Comparison of ENCODE assay signal across 1 cellular context in genomic region chr1:234599617-234600417, GRCh38.
A peak's percentile ranks its signal among the peaks of the same experiment; 100 is the strongest.
TF ChIP-seq lines count a peak whose summit lies in the region.

No MANE protein-coding gene starts in this region.

TF ChIP-seq in HepG2, 621 proteins besides CTCF, POLR2A, EP300 and RAD21 (continued from another document and continues in another):
- TF ChIP-seq ZNF646 (CRISPR knock-in tag; IDR thresholded peaks at IDR 0.05) (peak; percentile 56), MYPOP (CRISPR knock-in tag; IDR thresholded peaks at IDR 0.05) (peak; percentile 83), RERE (CRISPR knock-in tag; IDR thresholded peaks at IDR 0.05; ENCODE audit: low read depth) (peak; percentile 29; the same call in 1 of the 2 replicates), ZNF513 (CRISPR knock-in tag; conservative IDR thresholded peaks at IDR 0.05) (no peak), ATF7-NPFF (CRISPR knock-in tag; IDR thresholded peaks at IDR 0.05; ENCODE audit: low read depth) (peak; percentile 77; the same call in 1 of the 2 replicates), ETS1 (CRISPR knock-in tag; IDR thresholded peaks at IDR 0.05) (peak; percentile 68; the same call in 1 of the 2 replicates), ELF3 (CRISPR knock-in tag; IDR thresholded peaks at IDR 0.05) (peak; percentile 71; the same call in 1 of the 2 replicates), FOXC1 (CRISPR knock-in tag; IDR thresholded peaks at IDR 0.05; ENCODE audit: borderline replicate concordance) (peak; percentile 64; the same call in 1 of the 2 replicates), ZNF543 (CRISPR knock-in tag; IDR thresholded peaks at IDR 0.05) (peak; percentile 35; the same call in 1 of the 2 replicates), ATF2 (CRISPR knock-in tag; IDR thresholded peaks at IDR 0.05) (0 out of 2 replicates have a peak, but pooled peaks have one; percentile 30), ZNF512B (CRISPR knock-in tag; IDR thresholded peaks at IDR 0.05; ENCODE audit: borderline replicate concordance) (no peak), MED8 (CRISPR knock-in tag; IDR thresholded peaks at IDR 0.05; ENCODE audit: insufficient replicate concordance) (peak; percentile 77), ATF4 (CRISPR knock-in tag; IDR thresholded peaks at IDR 0.05) (no peak), ATF5 (CRISPR knock-in tag; IDR thresholded peaks at IDR 0.05; ENCODE audit: low read depth) (peak; percentile 91; the same call in 1 of the 2 replicates), XRCC5 (optimal IDR thresholded peaks at IDR 0.05; ENCODE audit: low read length) (peak; percentile 73), HOXA7 (CRISPR knock-in tag; IDR thresholded peaks at IDR 0.05) (no peak), SMYD3 (CRISPR knock-in tag; IDR thresholded peaks at IDR 0.05) (peak; percentile 97), ZNF143 (CRISPR knock-in tag; IDR thresholded peaks at IDR 0.05) (peak; percentile 52; the same call in 1 of the 2 replicates), IKZF5 (CRISPR knock-in tag; IDR thresholded peaks at IDR 0.05) (peak; percentile 78), RNF219 (CRISPR knock-in tag; IDR thresholded peaks at IDR 0.05) (no peak), ZNF576 (CRISPR knock-in tag; IDR thresholded peaks at IDR 0.05) (no peak)
